In genomic region chr17:5896215-5896614, GRCh38 we compare ENCODE assay signal across 2 cellular contexts.
TF ChIP-seq lines count a peak whose summit lies in the region.

No MANE protein-coding gene starts in this region.

TF ChIP-seq in PFSK-1, 5 proteins besides CTCF, POLR2A, EP300 and RAD21 (continued from another document):
- TF ChIP-seq REST (IDR thresholded peaks at IDR 0.05; ENCODE audit: insufficient read depth in 1 of 2, low read depth in 2 of 2, low read length in 2 of 2) = no peak
- no peak for TF ChIP-seq TAF1 (IDR thresholded peaks at IDR 0.05; ENCODE audit: borderline replicate concordance, insufficient read depth, low read length)

TF ChIP-seq in H1, 55 proteins besides CTCF, POLR2A, EP300 and RAD21 (continued from another document):
- TF ChIP-seq CHD7 (IDR thresholded peaks at IDR 0.05; ENCODE audit: insufficient replicate concordance, low read length) = no peak
